Comparison of ENCODE assay signal across 9 cellular contexts in the genomic region with DNA sequence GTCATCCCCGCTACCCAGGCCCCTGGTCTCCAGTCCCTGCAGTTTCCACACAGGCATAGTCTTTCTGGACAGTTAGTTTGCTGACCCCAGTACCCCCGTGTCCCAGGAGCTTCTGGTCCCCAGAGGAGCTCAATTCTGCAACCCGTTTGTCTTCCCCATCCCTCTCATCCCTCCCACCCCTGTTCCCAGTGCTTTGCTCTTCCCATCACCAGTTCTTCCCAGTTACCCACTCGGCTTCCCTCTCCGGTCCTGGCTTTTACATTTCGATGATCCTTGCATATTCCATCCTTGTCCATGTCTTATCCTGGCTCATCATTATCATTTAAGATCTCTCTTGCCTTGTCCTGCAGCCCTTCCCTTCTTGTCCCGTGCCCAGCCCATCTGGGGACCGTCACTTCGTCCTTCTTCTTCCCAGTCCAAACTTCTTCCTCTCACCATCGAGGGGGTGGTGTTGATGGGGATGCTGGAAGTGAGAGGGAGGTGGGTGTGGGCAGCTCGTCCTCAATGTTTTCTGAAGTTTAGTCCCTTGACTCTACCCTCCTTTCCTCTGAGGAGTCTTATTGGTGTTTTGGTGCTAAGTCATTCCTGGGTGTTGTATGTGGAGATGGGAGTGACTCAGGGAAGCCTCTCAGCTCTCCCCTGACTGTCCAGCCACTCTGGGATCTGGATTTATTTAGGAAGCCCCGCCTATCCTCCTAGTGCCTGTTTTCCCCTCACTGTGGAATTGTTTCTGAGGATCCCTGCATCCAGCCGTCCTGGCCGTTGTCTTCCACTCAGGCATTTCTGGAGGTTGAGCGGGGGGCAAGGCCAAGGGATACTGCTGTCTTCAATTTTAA. TPM values are rescaled to one million over a fixed set of nuclear protein-coding genes. Genes with fewer than 3 reads are reported as not detected.
DNase-seq lines count a peak whose midpoint lies in the region; ATAC-seq and TF ChIP-seq lines count a peak whose summit lies in the region.
"Had no signal": no experiment of that assay in that cellular context is flagged by ENCODE, and none has a peak within 500 bp of the region (broad histone marks: within the 10 kb centered on the region; RNA-seq: fewer than 3 reads in every experiment).

No MANE protein-coding gene starts in this region.

- no peaks in the 10 kb centered on the region for H3K27me3 ChIP-seq in A673 (replicated peaks; ENCODE audit: insufficient read depth, low read depth, low read length, poor library complexity)
- no peaks in the 10 kb centered on the region for H3K27me3 ChIP-seq in HAP-1 (ENCODE audit: low read depth)
- no peaks in the 10 kb centered on the region for H3K27me3 ChIP-seq in prostate gland (replicated peaks; ENCODE audit: insufficient read depth)

- peak overlapping the region; percentile 99 for H3K4me3 Mint-ChIP-seq in activated T-helper 17 cell treated with anti-CD3 and anti-CD28 coated beads, Interleukin-2, amount 50 U/mL, for 72 hours

- TF ChIP-seq CTCF in A673 (conservative IDR thresholded peaks at IDR 0.05; ENCODE audit: low read depth, low read length) (no peak), prostate gland (IDR thresholded peaks at IDR 0.05) (no peak)

- in situ Hi-C loops in HAP-1 (cut with MboI; ENCODE audit: low sequenced_read_pairs): no loop called here

- no TSS peak for BruUV-seq in A673 (replicated peaks; lab: Mats Ljungman, UMichigan)

- POLR2A ChIA-PET in A673 (lab: Charles Lee; ENCODE audit: low non-redundant PET): interaction anchor here (0.6 kb wide), 1 partner anchor 256 kb away, joined by 3 read pairs; no protein-coding TSS in a partner anchor

- H3K36me3 Mint-ChIP-seq in activated T-helper 17 cell treated with anti-CD3 and anti-CD28 coated beads, Interleukin-2, amount 50 U/mL, for 72 hours (ENCODE audit: low read depth): peaks cover 10% of the 10 kb centered on the region

- no peaks in the 10 kb centered on the region for H3K27me3 Mint-ChIP-seq in activated T-helper 17 cell treated with anti-CD3 and anti-CD28 coated beads, Interleukin-2, amount 50 U/mL, for 72 hours

- H3K4me1 ChIP-seq in A673 (ENCODE audit: insufficient read depth, low read length, poor library complexity, severe bottlenecking) (no peaks in the 10 kb centered on the region), HAP-1 (peaks cover 2% of the 10 kb centered on the region; the same call in 1 of the 2 replicates), prostate gland (replicated peaks) (peaks cover 6% of the 10 kb centered on the region)

- 13% methylated on average over 15 of the region's 15 CpGs for WGBS in prostate gland

- no peak for TF ChIP-seq POLR2A in prostate gland (IDR thresholded peaks at IDR 0.05)

- ATAC-seq in activated T-helper 17 cell treated with anti-CD3 and anti-CD28 coated beads, Interleukin-2, amount 50 U/mL, for 72 hours (replicated peaks): no peak
- ATAC-seq in Right ventricle myocardium superior (ENCODE audit: poor library complexity): peak; percentile 59

- peak overlapping the region; percentile 95 for H3K27ac Mint-ChIP-seq in activated T-helper 17 cell treated with anti-CD3 and anti-CD28 coated beads, Interleukin-2, amount 50 U/mL, for 72 hours

- intact Hi-C loops in A673 (cut with micrococcal nuclease; ENCODE audit: unreplicated experiment): loop anchor here (2.0 kb wide), 1 partner anchor 63 kb away; a partner anchor contains a TSS
- intact Hi-C loops in Right ventricle myocardium superior (cut with DNase I): no loop called here
- intact Hi-C loops in prostate gland (cut with DNase I): loop anchor here (10.0 kb wide), 1 partner anchor 123 kb away; a partner anchor contains a TSS

- DNase-seq in A673 (ENCODE audit: low spot score) (peak; percentile 26), HAP-1 (ENCODE audit: low spot score in 2 of 2) (peak; percentile 16 to 40), Right ventricle myocardium superior (no peak), prostate gland (ENCODE audit: low spot score) (no peak), NCI-H1694 (lab: John Stamatoyannopoulos, UW) (no peak), NOMO-1 treated with dmso at 0.1 percent for 144 hours (lab: John Stamatoyannopoulos, UW; ENCODE audit: unreplicated experiment) (no peak), HUDEP-2 (lab: John Stamatoyannopoulos, UW; ENCODE audit: unreplicated experiment in 76 of 76) (no peak)

- CTCF ChIA-PET in A673 (lab: Charles Lee): interaction anchor here (1.3 kb wide), 1 partner anchor 90 kb away, joined by 5 read pairs; no protein-coding TSS in a partner anchor

- peak overlapping the region; percentile 85 for H3K4me3 ChIP-seq in A673 (ENCODE audit: low read depth, low read length, poor library complexity, severe bottlenecking)
- peak overlapping the region; percentile 91 for H3K4me3 ChIP-seq in HAP-1
- peak overlapping the region; percentile 70 to 85 for H3K4me3 ChIP-seq in prostate gland

- no peaks in the 10 kb centered on the region for H3K9me3 ChIP-seq in A673 (ENCODE audit: low read depth, low read length, poor library complexity, severe bottlenecking)
- H3K9me3 ChIP-seq in HAP-1: no peaks in the 10 kb centered on the region
- no peaks in the 10 kb centered on the region for H3K9me3 ChIP-seq in prostate gland

- H3K36me3 ChIP-seq in A673 (ENCODE audit: insufficient read depth, low read length, poor library complexity, severe bottlenecking): no peaks in the 10 kb centered on the region
- no peaks in the 10 kb centered on the region for H3K36me3 ChIP-seq in HAP-1 (replicated peaks)
- H3K36me3 ChIP-seq in prostate gland: no peaks in the 10 kb centered on the region

- H3K4me1 Mint-ChIP-seq in activated T-helper 17 cell treated with anti-CD3 and anti-CD28 coated beads, Interleukin-2, amount 50 U/mL, for 72 hours: peaks cover 34% of the 10 kb centered on the region

- H3K27ac ChIP-seq in A673 (ENCODE audit: low read depth, low read length, poor library complexity, severe bottlenecking) (peak overlapping the region; percentile 66), prostate gland (peak overlapping the region; percentile 50 to 64)

- H3K9me3 Mint-ChIP-seq in activated T-helper 17 cell treated with anti-CD3 and anti-CD28 coated beads, Interleukin-2, amount 50 U/mL, for 72 hours: no peaks in the 10 kb centered on the region

RNA-seq across cellular contexts. Expression of a gene that starts 0.9 kb away (rescaled TPM):
- total RNA-seq in A673 (2021) (10.1 and 14.3 TPM in 2 replicates), Right ventricle myocardium superior (16.5 TPM), prostate gland (10 to 100 TPM; 11.8 to 24.7 TPM)
- total RNA-seq in activated T-helper 17 cell treated with anti-CD3 and anti-CD28 coated beads, Interleukin-2, amount 50 U/mL, for 72 hours: 10 to 100 TPM in 1 of 2 donors, 1 to 10 TPM in 1; 9.8 to 11.8 TPM

RNA-seq across cellular contexts. Expression of a gene that starts 12.4 kb away (rescaled TPM):
- total RNA-seq in A673 (2021) (not detected in 2 replicates), Right ventricle myocardium superior (not detected), prostate gland (1 to 10 TPM in 1 of 2 donors, not detected in 1; 1.0 TPM)
- not detected for total RNA-seq in activated T-helper 17 cell treated with anti-CD3 and anti-CD28 coated beads, Interleukin-2, amount 50 U/mL, for 72 hours
- total RNA-seq: pulmonary artery endothelial cell had no signal

RNA-seq across cellular contexts. Expression of a gene that starts 35.6 kb away (rescaled TPM):
- 9.2 and 9.6 TPM in 2 replicates for total RNA-seq in A673 (2021)
- total RNA-seq in activated T-helper 17 cell treated with anti-CD3 and anti-CD28 coated beads, Interleukin-2, amount 50 U/mL, for 72 hours: 10 to 100 TPM; 14.3 to 21.8 TPM
- 1.6 TPM for total RNA-seq in Right ventricle myocardium superior
- 10 to 100 TPM in 1 of 2 donors, under 1 TPM in 1; 0.64 to 11.2 TPM for total RNA-seq in prostate gland

Comparison
In these comparisons a context has a peak if more than half of its experiments do, and no peak if none do; other contexts are left out.
1. DNase-seq: peak in A673 (single experiment) and HAP-1 (2 of 2); none in Right ventricle myocardium superior (single experiment), prostate gland (single experiment), NCI-H1694 (single experiment), NOMO-1 treated with dmso at 0.1 percent for 144 hours (single experiment) and HUDEP-2 (0 of 76).
2. Peak in every context shown above with its lines, with median percentiles within 50 percentile points of each other: H3K4me3 ChIP-seq.